In the genomic region with DNA sequence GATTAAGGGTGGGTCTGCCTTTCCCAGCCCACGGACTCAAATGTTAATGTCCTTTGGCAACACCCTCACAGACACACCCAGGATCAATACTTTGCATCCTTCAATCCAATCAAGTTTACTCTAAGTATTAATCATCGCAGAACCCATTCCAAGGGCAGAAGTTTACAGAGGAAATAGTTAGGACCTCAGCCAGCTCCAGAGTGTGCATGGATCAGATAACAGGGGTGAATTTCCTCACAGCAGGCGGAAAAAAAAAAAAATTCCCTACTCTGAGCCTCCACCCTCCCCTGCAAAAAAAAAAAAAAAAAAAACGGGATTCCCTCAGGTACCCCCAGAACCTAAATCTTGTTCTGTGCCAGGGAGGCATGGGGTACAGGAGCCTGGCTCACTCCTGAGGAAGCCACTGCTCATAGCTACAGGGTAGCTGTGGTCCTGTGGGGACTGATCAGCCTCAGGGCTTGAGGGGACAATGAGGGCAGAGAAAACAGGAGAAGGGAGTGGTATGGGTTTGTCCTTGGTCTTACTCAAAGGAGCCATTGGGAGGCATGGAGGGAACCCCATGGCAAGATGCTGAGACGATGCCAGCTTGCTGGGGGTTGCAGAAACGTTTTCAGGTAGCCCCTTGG, we compare ENCODE assay signal across 23 cellular contexts.
DNase-seq lines count a peak whose midpoint lies in the region; ATAC-seq and TF ChIP-seq lines count a peak whose summit lies in the region.
"Had no signal": no experiment of that assay in that cellular context is flagged by ENCODE, and none has a peak within 500 bp of the region (broad histone marks: within the 10 kb centered on the region; RNA-seq: fewer than 3 reads in every experiment).

No MANE protein-coding gene starts in this region.

- H3K36me3 ChIP-seq in stomach, result peaks cover 6 to 35% (median 26%) of the 10 kb centered on the region in 4 donors

- peaks cover 31% of the 10 kb centered on the region for H3K36me3 Mint-ChIP-seq in HFFc6 (ENCODE audit: low read depth)

- peak; percentile 50 for ATAC-seq in left ventricle myocardium superior
- peak; percentile 42 for ATAC-seq in left lobe of liver
- ATAC-seq: GM12878, T-cell had no signal

- TF ChIP-seq EP300 in stomach (IDR thresholded peaks at IDR 0.05), result no peak

- peaks cover 30% of the 10 kb centered on the region for H3K4me1 Mint-ChIP-seq in HFFc6 (ENCODE audit: low read depth)
- H3K4me1 Mint-ChIP-seq: activated CD4-positive, alpha-beta T cell treated with anti-CD3 and anti-CD28 coated beads, Interleukin-2, amount 10 ng/mL, durations not matched to agents 24 days and 14 days; mesothelial cell of epicardium; nephron had no signal

- TF ChIP-seq CTCF in stomach (IDR thresholded peaks at IDR 0.05) (no peak), HFFc6 (IDR thresholded peaks at IDR 0.05) (no peak)

- WGBS in stomach, 5 donors, result 36 to 47% (median 42%) methylated on average over 6 of the region's 6 CpGs

- peak overlapping the region in 1 of 5 donors; percentile 47 for H3K27ac ChIP-seq in stomach
- H3K27ac ChIP-seq: epithelial cell of prostate, GM23248, HL-60 had no signal

- peaks cover 5 to 6% (median 5%) of the 10 kb centered on the region in 4 donors for H3K9me3 ChIP-seq in stomach

- H3K9me3 Mint-ChIP-seq in HFFc6, result peaks cover 9% of the 10 kb centered on the region

- DNase-seq in left ventricle myocardium superior, result no peak
- no peak for DNase-seq in cardiac septum (ENCODE audit: low spot score)
- DNase-seq in amniotic epithelial cell (ENCODE audit: low read depth), result peak; percentile 18
- DNase-seq in left lobe of liver (ENCODE audit: low spot score), result no peak
- DNase-seq in stomach, result peak; percentile 38
- DNase-seq in HFFc6, result no peak
- no peak for DNase-seq in H4 (ENCODE audit: low spot score)
- DNase-seq in NCI-H510A treated with DMSO at 0.1 percent for 48 hours (lab: John Stamatoyannopoulos, UW), result no peak
- DNase-seq: activated CD4-positive, alpha-beta T cell treated with anti-CD3 and anti-CD28 coated beads, Interleukin-2, amount 10 ng/mL, durations not matched to agents 24 days and 14 days; activated effector memory CD4-positive, alpha-beta T cell treated with Interleukin-2 at 50 U/mL for 16 hours; DMS153; GM23248; NCI-H1694; NCI-H774; stimulated activated CD4-positive, alpha-beta T cell treated with anti-CD3 and anti-CD28 coated beads, Interleukin-12 subunit alpha, Interleukin-12 subunit beta, amount 100 ng/mL, for 4 hours; T-cell had no signal

- no peak for TF ChIP-seq POLR2A in stomach (IDR thresholded peaks at IDR 0.05)

- peaks cover 4 to 24% (median 12%) of the 10 kb centered on the region in 4 donors for H3K4me1 ChIP-seq in stomach

- H3K4me3 ChIP-seq in stomach, result no peak overlapping the region
- H3K4me3 ChIP-seq: GM12878, GM23248 had no signal

- intact Hi-C loops in left ventricle myocardium superior (cut with micrococcal nuclease) (no loop called here), cardiac septum (cut with DNase I) (no loop called here), stomach (cut with DNase I; ENCODE audit: low total_unique reads) (no loop called here)

- no peak overlapping the region for H3K4me3 Mint-ChIP-seq in HFFc6
- H3K4me3 Mint-ChIP-seq: activated CD4-positive, alpha-beta T cell treated with anti-CD3 and anti-CD28 coated beads, Interleukin-2, amount 10 ng/mL, durations not matched to agents 24 days and 14 days; dendritic cell treated with granulocyte-macrophage colony-stimulating factor and Interleukin-4, amounts not matched to agents 40 ng/mL and 50 ng/mL, for 4 days; IgD-negative memory B cell; mesothelial cell of epicardium; nephron; T-cell had no signal

- H3K27ac Mint-ChIP-seq in HFFc6, result no peak overlapping the region
- H3K27ac Mint-ChIP-seq: activated CD4-positive, alpha-beta T cell treated with anti-CD3 and anti-CD28 coated beads, Interleukin-2, amount 10 ng/mL, durations not matched to agents 24 days and 14 days; dendritic cell treated with granulocyte-macrophage colony-stimulating factor and Interleukin-4, amounts not matched to agents 40 ng/mL and 50 ng/mL, for 4 days; IgD-negative memory B cell; mesothelial cell of epicardium; nephron; T-cell had no signal

- no peaks in the 10 kb centered on the region for H3K27me3 ChIP-seq in stomach

- H3K27me3 Mint-ChIP-seq in HFFc6 (ENCODE audit: insufficient read depth), result no peaks in the 10 kb centered on the region; the same call in 1 of the 2 replicates
- H3K27me3 Mint-ChIP-seq: activated CD4-positive, alpha-beta T cell treated with anti-CD3 and anti-CD28 coated beads, Interleukin-2, amount 10 ng/mL, durations not matched to agents 24 days and 14 days; dendritic cell treated with granulocyte-macrophage colony-stimulating factor and Interleukin-4, amounts not matched to agents 40 ng/mL and 50 ng/mL, for 4 days; IgD-negative memory B cell; T-cell had no signal

Comparison
In these comparisons a context has a peak if more than half of its experiments do, and no peak if none do; other contexts are left out.
1. DNase-seq: peak in amniotic epithelial cell (single experiment) and stomach (single experiment); none in left ventricle myocardium superior (single experiment), cardiac septum (single experiment), left lobe of liver (single experiment), HFFc6 (single experiment), H4 (single experiment) and NCI-H510A treated with DMSO at 0.1 percent for 48 hours (single experiment).